21 cellular contexts compared by ENCODE assay signal in genomic region chr20:49325981-49326380, GRCh38. TPM values are rescaled to one million over a fixed set of nuclear protein-coding genes. Genes with fewer than 3 reads are reported as not detected.
A peak's percentile ranks its signal among the peaks of the same experiment; 100 is the strongest.
DNase-seq lines count a peak whose midpoint lies in the region; ATAC-seq, FAIRE-seq and TF ChIP-seq lines count a peak whose summit lies in the region.
"Had no signal": no experiment of that assay in that cellular context is flagged by ENCODE, and none has a peak within 500 bp of the region (broad histone marks: within the 10 kb centered on the region; RNA-seq: fewer than 3 reads in every experiment).

No MANE protein-coding gene starts in this region.

- no peak overlapping the region for H2AFZ ChIP-seq in osteoblast (ENCODE audit: low read length)

- H2BK15ac ChIP-seq in mesendoderm (replicated peaks; ENCODE audit: low read depth) = no peak overlapping the region

- H3K27ac ChIP-seq in esophagus squamous epithelium (peak overlapping the region in 3 of 4 donors; percentile 17 to 58 (median 35)), osteoblast (ENCODE audit: low read depth, low read length) (no peak overlapping the region), mesendoderm (ENCODE audit: low read depth, low read length) (no peak overlapping the region)
- H3K27ac ChIP-seq: pancreas, right lobe of liver, upper lobe of right lung had no signal

- H3K27me3 ChIP-seq in esophagus squamous epithelium = peaks cover 0 to 51% (median 2%) of the 10 kb centered on the region in 4 donors
- peaks cover 43% of the 10 kb centered on the region for H3K27me3 ChIP-seq in osteoblast (ENCODE audit: insufficient read depth, low read length)
- no peaks in the 10 kb centered on the region for H3K27me3 ChIP-seq in mesendoderm (ENCODE audit: insufficient read depth, low read length, poor library complexity)

- no peak overlapping the region for H4K5ac ChIP-seq in mesendoderm (ENCODE audit: low read length)

- no peak overlapping the region for H3K56ac ChIP-seq in mesendoderm (ENCODE audit: low read length)

- no peak for FAIRE-seq in GM19239 (lab: Jason Lieb, UNC)
- FAIRE-seq: pancreas had no signal

- H3K4me3 ChIP-seq in esophagus squamous epithelium (no peak overlapping the region), osteoblast (ENCODE audit: insufficient read depth, low read length) (no peak overlapping the region), mesendoderm (ENCODE audit: low read length) (no peak overlapping the region)
- H3K4me3 ChIP-seq: pancreas, right lobe of liver, upper lobe of right lung had no signal

- H3K4me1 ChIP-seq in esophagus squamous epithelium (peaks cover 0 to 22% (median 0%) of the 10 kb centered on the region in 3 donors), osteoblast (ENCODE audit: insufficient read depth, low read length) (peaks cover 2% of the 10 kb centered on the region), mesendoderm (ENCODE audit: control insufficient read depth, low read depth, low read length) (no peaks in the 10 kb centered on the region)
- H3K4me1 ChIP-seq: BE2C, pancreas, right lobe of liver, upper lobe of right lung had no signal

- no peak overlapping the region for H3K9ac ChIP-seq in mesendoderm (ENCODE audit: low read length)

- H2AK5ac ChIP-seq in mesendoderm (ENCODE audit: low read length) = no peak overlapping the region

- H3K23ac ChIP-seq in mesendoderm (ENCODE audit: low read length) = no peak overlapping the region

- H3K79me1 ChIP-seq in mesendoderm (ENCODE audit: low read length) = no peaks in the 10 kb centered on the region

- H3K18ac ChIP-seq in mesendoderm (ENCODE audit: low read length) = no peak overlapping the region

- TF ChIP-seq CTCF in esophagus squamous epithelium (IDR thresholded peaks at IDR 0.05) (no peak), osteoblast (IDR thresholded peaks at IDR 0.05; ENCODE audit: extremely low read depth, low read depth, low read length) (no peak)

- peak; percentile 72 for DNase-seq in GM03348 (ENCODE audit: low spot score)
- no peak for DNase-seq in esophagus squamous epithelium (lab: John Stamatoyannopoulos, UW)
- no peak for DNase-seq in osteoblast (ENCODE audit: insufficient read length, low spot score, missing footprints)
- DNase-seq in NCI-H774 (lab: John Stamatoyannopoulos, UW) = no peak
- DNase-seq in mesendoderm = no peak
- no peak for DNase-seq in GM19239 (ENCODE audit: insufficient read length, low spot score)
- DNase-seq in pons (ENCODE audit: low spot score) = no peak
- DNase-seq: activated CD8-positive, alpha-beta T cell treated with anti-CD3 and anti-CD28 coated beads for 36 hours; amygdala; BE2C; effector memory CD8-positive, alpha-beta T cell; foreskin melanocyte; H7; naive B cell; NCI-H2107; NCI-H510A treated with DMSO at 0.1 percent for 48 hours; pancreas; right lobe of liver; T1000; upper lobe of right lung had no signal

- H2BK5ac ChIP-seq in mesendoderm (ENCODE audit: low read length) = no peak overlapping the region

- H2BK120ac ChIP-seq in mesendoderm (ENCODE audit: low read depth, low read length) = no peak overlapping the region

- H3K36me3 ChIP-seq in esophagus squamous epithelium (no peaks in the 10 kb centered on the region), osteoblast (ENCODE audit: insufficient read depth, low read length) (no peaks in the 10 kb centered on the region), mesendoderm (ENCODE audit: control insufficient read depth, insufficient read depth, low read length) (no peaks in the 10 kb centered on the region)
- H3K36me3 ChIP-seq: BE2C, pancreas, right lobe of liver, upper lobe of right lung had no signal

- intact Hi-C loops in esophagus squamous epithelium (cut with DNase I) = loop anchor here (10.0 kb wide), 1 partner anchor 81 kb away; no protein-coding TSS in a partner anchor

- H3K9me3 ChIP-seq in esophagus squamous epithelium = no peaks in the 10 kb centered on the region
- no peaks in the 10 kb centered on the region for H3K9me3 ChIP-seq in osteoblast (ENCODE audit: low read depth, low read length)
- H3K9me3 ChIP-seq: BE2C, pancreas, right lobe of liver, upper lobe of right lung had no signal

- ATAC-seq in SK-N-SH treated with all-trans-retinoic acid at 6 μM for 48 hours = peak; percentile 64
- ATAC-seq: activated CD8-positive, alpha-beta T cell treated with anti-CD3 and anti-CD28 coated beads for 36 hours; effector memory CD8-positive, alpha-beta T cell; pancreas; right lobe of liver; upper lobe of right lung had no signal

- peak overlapping the region; percentile 1 for H3K4me2 ChIP-seq in osteoblast (ENCODE audit: insufficient read depth, low read length)
- no peak overlapping the region for H3K4me2 ChIP-seq in mesendoderm (ENCODE audit: low read length)

- 9 to 32% methylated on average over 9 of the region's 9 CpGs for WGBS in esophagus squamous epithelium, 2 donors
- WGBS in mesendoderm (ENCODE audit: extremely low coverage, insufficient coverage, low lambda C conversion rate) = no CpG with 5 or more reads among the region's 9 CpGs

- no peak overlapping the region for H4K8ac ChIP-seq in mesendoderm (ENCODE audit: low read depth, low read length)

- no peaks in the 10 kb centered on the region for H4K20me1 ChIP-seq in osteoblast (ENCODE audit: insufficient read depth, low read length)

- H3K79me2 ChIP-seq in osteoblast (ENCODE audit: insufficient read depth, low read length) (no peaks in the 10 kb centered on the region), mesendoderm (ENCODE audit: control insufficient read depth, insufficient read depth, low read length) (no peaks in the 10 kb centered on the region)

- TF ChIP-seq POLR2A in esophagus squamous epithelium (IDR thresholded peaks at IDR 0.05) = no peak

- H3K4ac ChIP-seq in mesendoderm (ENCODE audit: low read depth, low read length) = no peak overlapping the region

TF ChIP-seq in SK-N-SH treated with all-trans-retinoic acid at 6 μM for 48 hours, 23 proteins besides CTCF, POLR2A, EP300 and RAD21 (continues in another document):
- TF ChIP-seq OSR1 (CRISPR knock-in tag; IDR thresholded peaks at IDR 0.05) = no peak
- no peak for TF ChIP-seq ZC3H10 (CRISPR knock-in tag; IDR thresholded peaks at IDR 0.05)
- TF ChIP-seq CSDC2 (CRISPR knock-in tag; IDR thresholded peaks at IDR 0.05) = no peak
- TF ChIP-seq ZFP3 (CRISPR knock-in tag; IDR thresholded peaks at IDR 0.05) = no peak
- TF ChIP-seq TOX (CRISPR knock-in tag; IDR thresholded peaks at IDR 0.05; ENCODE audit: borderline replicate concordance) = no peak
- TF ChIP-seq CSRNP3 (CRISPR knock-in tag; IDR thresholded peaks at IDR 0.05) = no peak
- TF ChIP-seq ARNTL (CRISPR knock-in tag; IDR thresholded peaks at IDR 0.05; ENCODE audit: borderline replicate concordance, low read depth) = no peak
- no peak for TF ChIP-seq PATZ1 (CRISPR knock-in tag; IDR thresholded peaks at IDR 0.05; ENCODE audit: borderline replicate concordance)
- TF ChIP-seq RARB (CRISPR knock-in tag; IDR thresholded peaks at IDR 0.05) = no peak
- TF ChIP-seq GLIS3 (CRISPR knock-in tag; IDR thresholded peaks at IDR 0.05) = no peak
- no peak for TF ChIP-seq ISL1 (CRISPR knock-in tag; IDR thresholded peaks at IDR 0.05)
- TF ChIP-seq CREB5 (CRISPR knock-in tag; IDR thresholded peaks at IDR 0.05; ENCODE audit: low read depth) = no peak
- TF ChIP-seq ZNF70 (CRISPR knock-in tag; IDR thresholded peaks at IDR 0.05) = no peak
- no peak for TF ChIP-seq ZFP30 (CRISPR knock-in tag; IDR thresholded peaks at IDR 0.05)
- no peak for TF ChIP-seq ESRRG (CRISPR knock-in tag; IDR thresholded peaks at IDR 0.05)

RNA-seq across cellular contexts. Expression of gene ZNFX1, which starts 48.1 kb away (rescaled TPM):
- total RNA-seq in esophagus squamous epithelium = 10 to 100 TPM; 12.8 to 25.2 (median 17.9) TPM
- 56.6 and 61.5 TPM in 2 replicates for total RNA-seq in osteoblast
- polyA plus RNA-seq in mesendoderm (2013, experiment 1 of 2) = 6.2 TPM
- polyA plus RNA-seq in mesendoderm (2013, experiment 2 of 2) = 6.1 TPM

Comparison
In these comparisons a context has a peak if more than half of its experiments do, and no peak if none do; other contexts are left out.
1. H3K27ac ChIP-seq: peak in esophagus squamous epithelium (3 of 4); none in osteoblast (single experiment) and mesendoderm (single experiment).